In the genomic region with DNA sequence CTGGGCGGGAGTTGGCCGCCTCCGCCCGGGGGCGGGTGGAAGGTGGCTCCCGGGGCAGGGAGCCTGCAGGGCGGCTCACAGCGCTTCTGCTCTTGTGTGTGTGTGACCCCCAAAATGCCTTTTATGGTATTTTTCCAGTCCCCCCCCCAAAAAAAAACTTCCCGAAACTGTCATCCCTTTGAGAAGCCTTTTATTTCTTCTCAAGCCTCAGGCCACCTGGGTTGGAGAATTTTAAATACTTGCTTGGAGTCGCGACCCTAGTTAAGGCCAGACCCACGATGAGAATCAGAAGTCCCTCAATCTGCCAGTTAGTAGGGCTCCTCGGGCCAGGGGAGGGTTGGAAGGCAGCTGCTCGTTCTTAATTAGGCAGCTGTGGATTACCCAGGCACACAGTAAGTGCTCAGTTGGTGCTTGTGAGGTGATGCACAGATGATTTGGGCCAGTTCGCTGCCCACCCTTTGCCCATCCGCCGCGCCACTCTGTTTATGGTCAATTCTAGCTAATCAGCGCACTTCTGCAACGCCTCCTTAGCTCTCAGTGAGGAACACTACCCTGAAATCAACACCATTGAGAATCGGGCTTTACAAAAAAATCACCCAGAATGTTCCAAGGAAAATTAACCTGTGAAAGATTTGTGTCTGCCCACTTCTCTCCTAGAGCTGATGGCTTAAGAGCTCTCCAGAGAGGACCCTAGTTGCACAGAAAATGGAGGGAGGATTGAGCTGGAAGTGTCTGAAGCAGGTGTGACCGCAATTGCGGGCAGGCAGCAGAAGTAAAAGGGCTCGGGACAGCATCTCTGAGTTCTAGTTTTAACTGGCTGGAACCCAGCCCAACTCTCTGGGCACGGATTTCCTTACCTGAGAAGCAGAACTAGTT, we compare ENCODE assay signal across 8 cellular contexts. TPM values are rescaled to one million over a fixed set of nuclear protein-coding genes. Genes with fewer than 3 reads are reported as not detected.
DNase-seq lines count a peak whose midpoint lies in the region; ATAC-seq and TF ChIP-seq lines count a peak whose summit lies in the region.

No MANE protein-coding gene starts in this region.

- TF ChIP-seq CTCF in PC-9 (conservative IDR thresholded peaks at IDR 0.05) (no peak), endothelial cell (IDR thresholded peaks at IDR 0.05; ENCODE audit: unreplicated experiment) (no peak), neural progenitor cell (IDR thresholded peaks at IDR 0.05) (no peak)

- peaks cover 4% of the 10 kb centered on the region; the same call in 1 of the 2 replicates for H3F3A ChIP-seq in PC-9 (ENCODE audit: insufficient read depth, low read depth)
- H3F3A ChIP-seq in neural progenitor cell (ENCODE audit: low read depth) = peaks cover 35% of the 10 kb centered on the region

- H3K9me2 ChIP-seq in PC-9 (ENCODE audit: insufficient read depth) = no peaks in the 10 kb centered on the region

- peaks cover 15% of the 10 kb centered on the region for H3K4me1 ChIP-seq in ACC112 (ENCODE audit: control insufficient read depth, insufficient read depth, low read length, unreplicated experiment)
- H3K4me1 ChIP-seq in PC-9 (replicated peaks; ENCODE audit: insufficient read depth) = peaks cover 8% of the 10 kb centered on the region
- peaks cover 18% of the 10 kb centered on the region for H3K4me1 ChIP-seq in neural progenitor cell

- H3K9ac ChIP-seq in neural progenitor cell = no peak overlapping the region

- POLR2A ChIA-PET in PC-9 (lab: Charles Lee; ENCODE audit: unreplicated experiment) = interaction anchor here (0.6 to 1.0 kb wide), 11 partner anchors 14 to 337 kb away, joined by 3 to 19 read pairs (median 3); no protein-coding TSS in a partner anchor

- H3K27ac ChIP-seq in ACC112 (ENCODE audit: low read depth, low read length) (no peak overlapping the region), PC-9 (no peak overlapping the region), neural progenitor cell (no peak overlapping the region)

- H3K36me3 ChIP-seq in ACC112 (ENCODE audit: insufficient read depth, low read length) = no peaks in the 10 kb centered on the region
- no peaks in the 10 kb centered on the region for H3K36me3 ChIP-seq in PC-9 (ENCODE audit: low read depth)
- no peaks in the 10 kb centered on the region for H3K36me3 ChIP-seq in neural progenitor cell

- H3K27me3 Mint-ChIP-seq in endothelial cell (ENCODE audit: unreplicated experiment) (peaks cover 29% of the 10 kb centered on the region), neural progenitor cell (ENCODE audit: insufficient read depth, low read depth) (peaks cover 2% of the 10 kb centered on the region)

- H3K4me3 Mint-ChIP-seq in endothelial cell (ENCODE audit: unreplicated experiment) (peak overlapping the region; percentile 84), neural progenitor cell (peak overlapping the region; percentile 89)

- H3K9me3 ChIP-seq in PC-9 (ENCODE audit: insufficient read depth, low read depth) (no peaks in the 10 kb centered on the region), neural progenitor cell (ENCODE audit: low read depth) (no peaks in the 10 kb centered on the region)

- CTCF ChIA-PET in PC-9 (lab: Charles Lee) = interaction anchor here (0.6 to 1.7 kb wide), 4 partner anchors 64 to 339 kb away, joined by 3 to 18 read pairs (median 3); partner anchors contain the start of gene COPS4

- H2AFZ ChIP-seq in ACC112 (ENCODE audit: low read length, unreplicated experiment) (peak overlapping the region; percentile 36), PC-9 (peak overlapping the region; percentile 67), neural progenitor cell (replicated peaks) (peak overlapping the region; percentile 38)

- no TSS peak for BruUV-seq in PC-9 (replicated peaks; lab: Mats Ljungman, UMichigan)

- H3K4me3 ChIP-seq in ACC112 (ENCODE audit: low read depth, low read length) (peak overlapping the region; percentile 89), PC-9 (peak overlapping the region; percentile 66; the same call in 1 of the 2 replicates), neural progenitor cell (peak overlapping the region; percentile 60)

- intact Hi-C loops in PC-9 (cut with micrococcal nuclease; ENCODE audit: unreplicated experiment) = loop anchor here (2.0 kb wide), 2 partner anchors 16 to 54 kb away; no protein-coding TSS in a partner anchor

- H4K20me1 ChIP-seq in PC-9 (ENCODE audit: insufficient read depth) = no peaks in the 10 kb centered on the region
- H4K20me1 ChIP-seq in neural progenitor cell (ENCODE audit: low read depth) = peaks cover 14% of the 10 kb centered on the region

- H3K9me3 Mint-ChIP-seq in endothelial cell (ENCODE audit: unreplicated experiment) = no peaks in the 10 kb centered on the region
- H3K9me3 Mint-ChIP-seq in neural progenitor cell = no peaks in the 10 kb centered on the region

- DNase-seq in PC-9 (no peak), endothelial cell (ENCODE audit: low spot score) (no peak), neural progenitor cell (ENCODE audit: low spot score) (peak; percentile 66), NCI-H345 (lab: John Stamatoyannopoulos, UW) (no peak), NCI-H345 treated with DMSO at 0.1 percent for 48 hours (lab: John Stamatoyannopoulos, UW; ENCODE audit: unreplicated experiment) (no peak)

- H3K4me1 Mint-ChIP-seq in endothelial cell (ENCODE audit: unreplicated experiment) (peaks cover 16% of the 10 kb centered on the region), neural progenitor cell (peaks cover 32% of the 10 kb centered on the region)

- H3K27me3 ChIP-seq in ACC112 (ENCODE audit: insufficient read depth, low read length) (no peaks in the 10 kb centered on the region), PC-9 (ENCODE audit: insufficient read depth, low read depth) (no peaks in the 10 kb centered on the region), neural progenitor cell (peaks cover 100% of the 10 kb centered on the region)

- no peak overlapping the region for H3K27ac Mint-ChIP-seq in endothelial cell (ENCODE audit: unreplicated experiment)
- H3K27ac Mint-ChIP-seq in neural progenitor cell = no peak overlapping the region

- H3K36me3 Mint-ChIP-seq in endothelial cell (ENCODE audit: low read depth, unreplicated experiment) = no peaks in the 10 kb centered on the region
- H3K36me3 Mint-ChIP-seq in neural progenitor cell = peaks cover 5% of the 10 kb centered on the region

- H3K79me2 ChIP-seq in ACC112 (ENCODE audit: control insufficient read depth, insufficient read depth, low read length, unreplicated experiment) (no peaks in the 10 kb centered on the region), PC-9 (ENCODE audit: low read depth) (peaks cover 6% of the 10 kb centered on the region; the same call in 1 of the 2 replicates), neural progenitor cell (ENCODE audit: low read depth) (no peaks in the 10 kb centered on the region)

- ATAC-seq in GM19043 (IDR thresholded peaks at IDR 0.05; ENCODE audit: low read depth, unreplicated experiment) (peak; percentile 42), HG03565 (IDR thresholded peaks at IDR 0.05; ENCODE audit: unreplicated experiment) (no peak)

- H3K4me2 ChIP-seq in PC-9 (peak overlapping the region; percentile 79), neural progenitor cell (peak overlapping the region; percentile 96)

RNA-seq across cellular contexts. Expression of gene SCD5, which starts 0.6 kb away (rescaled TPM):
- total RNA-seq in PC-9 (2021) (34.3 and 41.1 TPM in 2 replicates), endothelial cell (ENCODE audit: unreplicated experiment) (0.38 TPM), neural progenitor cell (ENCODE audit: low replicate concordance) (34.5 and 36.9 TPM in 2 replicates)

Comparison
In these comparisons a context has a peak if more than half of its experiments do, and no peak if none do; other contexts are left out.
1. RNA of gene SCD5, which starts 0.6 kb away (total RNA-seq): 34.5 to 36.9 TPM in neural progenitor cell and 34.3 to 41.1 TPM in PC-9; 0.38 TPM in endothelial cell (single experiment); every median in the first group is over 10 times any median in the second.
2. Peak in every context shown above with its lines, with median percentiles within 50 percentile points of each other: H2AFZ ChIP-seq and H3K4me3 ChIP-seq.